1 cellular context compared by ENCODE assay signal in genomic region chr11:34105079-34105956, GRCh38.
TF ChIP-seq lines count a peak whose summit lies in the region.

Gene NAT10, plus strand, starts transcription at chr11:34105629. Its CDS starts 2,597 bp downstream, at chr11:34108226.

TF ChIP-seq in GM12878, 131 proteins besides CTCF, POLR2A, EP300 and RAD21 (continued from another document):
- TF ChIP-seq ZBTB4 (CRISPR knock-in tag; IDR thresholded peaks at IDR 0.05) (no peak), NFYA (IDR thresholded peaks at IDR 0.05; ENCODE audit: borderline replicate concordance, low read depth, low read length) (no peak)
